8 cellular contexts compared by ENCODE assay signal in the genomic region with DNA sequence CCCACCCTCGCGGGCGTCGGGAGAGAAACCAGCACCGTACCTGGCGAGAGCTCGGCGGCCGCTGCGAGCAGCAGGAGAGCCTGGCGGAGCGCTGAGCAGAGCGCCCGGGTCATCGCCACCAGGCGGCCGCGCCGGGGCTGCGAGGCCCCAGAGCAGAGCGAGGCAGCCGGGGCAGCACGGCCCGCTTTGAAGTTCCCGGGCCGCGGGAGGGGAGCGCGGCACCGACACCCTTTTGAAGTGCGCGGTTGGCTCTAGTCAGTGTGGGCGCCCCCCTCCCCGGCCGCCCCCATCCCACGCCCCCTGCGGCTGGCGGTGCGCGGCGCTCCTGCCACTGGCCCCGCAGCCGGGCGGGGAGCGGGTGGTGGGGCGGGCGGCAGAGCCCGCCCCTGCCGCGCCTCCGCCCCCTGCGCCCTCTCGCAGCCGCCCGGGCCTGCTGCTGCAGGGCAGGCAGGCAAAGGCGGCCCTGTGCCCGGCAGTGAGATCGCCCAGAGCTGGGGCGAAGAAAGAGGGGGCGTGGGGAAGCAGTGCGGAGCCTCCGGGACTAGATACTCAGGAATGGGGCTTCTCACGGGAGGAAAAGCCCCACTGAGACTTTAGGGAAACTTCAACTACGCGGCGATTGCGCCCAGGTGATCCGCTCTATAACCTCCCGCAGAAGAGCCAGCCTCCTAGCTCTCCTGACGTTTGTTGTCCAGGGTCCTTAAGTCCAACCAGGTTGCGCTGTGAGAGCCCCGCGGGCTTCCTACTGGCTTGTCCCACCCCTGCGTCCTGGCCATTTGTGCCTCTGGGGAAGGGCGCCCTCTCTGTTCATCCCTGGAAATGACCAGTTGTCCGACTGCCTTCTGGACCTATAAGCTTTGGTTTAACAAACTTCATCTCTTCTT. TPM values are rescaled to one million over a fixed set of nuclear protein-coding genes. Genes with fewer than 3 reads are reported as not detected.
DNase-seq lines count a peak whose midpoint lies in the region; ATAC-seq, FAIRE-seq and TF ChIP-seq lines count a peak whose summit lies in the region.

Gene ACVR1C, minus strand, starts transcription at position 333 of the 884 bp plus-strand sequence. Its CDS starts 220 bp downstream, at position 113.

- no peaks in the 10 kb centered on the region for H3K9me3 ChIP-seq in kidney (ENCODE audit: control insufficient read depth in 1 of 2, low read length in 2 of 2)

- FAIRE-seq in kidney (lab: Jason Lieb, UNC) = no peak

- H3K36me3 ChIP-seq in kidney (ENCODE audit: control insufficient read depth in 1 of 2, insufficient read depth in 2 of 2, low read length in 2 of 2) = no peaks in the 10 kb centered on the region

- H3K27ac ChIP-seq in kidney (ENCODE audit: low read depth in 2 of 2, low read length in 2 of 2) = peak within 1 kb of the TSS in 1 of 2 donors; percentile 59

- H3K4me3 ChIP-seq in kidney (ENCODE audit: low read length in 2 of 2) = peak within 1 kb of the TSS; percentile 65 to 71

- H3K9ac ChIP-seq in kidney (ENCODE audit: low read length in 2 of 2) = peak within 1 kb of the TSS in 1 of 2 donors; percentile 59

- TF ChIP-seq CTCF in kidney (IDR thresholded peaks at IDR 0.05; ENCODE audit: borderline replicate concordance, extremely low read depth, insufficient read depth) = peak; percentile 45

- peaks cover 0 to 2% of the 10 kb centered on the region in 2 donors for H3K4me1 ChIP-seq in kidney (ENCODE audit: control insufficient read depth in 1 of 2, insufficient read depth in 1 of 2, low read depth in 1 of 2, low read length in 2 of 2)

- intact Hi-C loops in kidney (cut with DNase I) = no loop called here

- DNase-seq in NCI-H446 (lab: John Stamatoyannopoulos, UW) (peak; percentile 8 to 49), NCI-H446 treated with DMSO at 0.1 percent for 48 hours (lab: John Stamatoyannopoulos, UW) (no peak), NCI-H1930 (lab: John Stamatoyannopoulos, UW) (peak; percentile 85 to 89), cerebellar cortex (ENCODE audit: low spot score) (peak; percentile 40), kidney (peak; percentile 86)
- DNase-seq in activated CD4-positive, CD25-positive, alpha-beta regulatory T cell (lab: John Stamatoyannopoulos, UW) = peak; percentile 8 to 63 (median 22)
- DNase-seq in stimulated activated CD4-positive, alpha-beta T cell treated with anti-CD3 and anti-CD28 coated beads, Interleukin-12 subunit alpha, Interleukin-12 subunit beta, amount 100 ng/mL, for 48 hours (ENCODE audit: low read depth in 2 of 3, low spot score in 1 of 3) = peak; percentile 38 to 58 (median 54)

- peak; percentile 85 for ATAC-seq in HG02884 (IDR thresholded peaks at IDR 0.05; ENCODE audit: unreplicated experiment)

RNA-seq across cellular contexts. Expression of gene ACVR1C, which starts in this region (rescaled TPM):
- total RNA-seq in kidney = 0.79 TPM
- polyA plus RNA-seq in kidney (ENCODE audit: insufficient read depth, low read depth, low replicate concordance) = 0.28 TPM

Comparison
In these comparisons a context has a peak if more than half of its experiments do, and no peak if none do; other contexts are left out.
1. Peak in DNase-seq and H3K4me3 ChIP-seq in kidney; RNA of the gene not detected or under 1 TPM.